In genomic region chrX:154408659-154409221, GRCh38 we compare ENCODE assay signal across 1 cellular context.
TF ChIP-seq lines count a peak whose summit lies in the region.

No MANE protein-coding gene starts in this region.

TF ChIP-seq in H1, 55 proteins besides CTCF, POLR2A, EP300 and RAD21:
- TF ChIP-seq BACH1 (IDR thresholded peaks at IDR 0.05; ENCODE audit: low read length): no peak
- no peak for TF ChIP-seq POU5F1 (IDR thresholded peaks at IDR 0.05; ENCODE audit: low read depth, low read length)
- no peak for TF ChIP-seq BCL11A (IDR thresholded peaks at IDR 0.05; ENCODE audit: low read depth in 2 of 2, low read length in 2 of 2)
- TF ChIP-seq CBX8 (IDR thresholded peaks at IDR 0.05; ENCODE audit: borderline replicate concordance, low read depth, low read length): no peak
- no peak for TF ChIP-seq RBBP5 (IDR thresholded peaks at IDR 0.05; ENCODE audit: borderline replicate concordance, low read depth, low read length)
- TF ChIP-seq SIRT6 (IDR thresholded peaks at IDR 0.05; ENCODE audit: low read length): no peak
- TF ChIP-seq EZH2 (IDR thresholded peaks at IDR 0.05; ENCODE audit: low read depth, low read length, severe bottlenecking): no peak
- TF ChIP-seq CTBP2 (IDR thresholded peaks at IDR 0.05; ENCODE audit: borderline replicate concordance, insufficient read depth, insufficient read length, low read length): no peak
- TF ChIP-seq NANOG (IDR thresholded peaks at IDR 0.05; ENCODE audit: insufficient read depth, low read depth, low read length, poor library complexity, severe bottlenecking): no peak
- TF ChIP-seq SP2 (IDR thresholded peaks at IDR 0.05; ENCODE audit: low read length): no peak
- no peak for TF ChIP-seq RNF2 (IDR thresholded peaks at IDR 0.05; ENCODE audit: borderline replicate concordance, low read depth, low read length, missing control alignments, poor library complexity, severe bottlenecking)
- no peak for TF ChIP-seq MAX (IDR thresholded peaks at IDR 0.05)
- no peak for TF ChIP-seq SUZ12 (IDR thresholded peaks at IDR 0.05; ENCODE audit: low read length)
- no peak for TF ChIP-seq CEBPB (IDR thresholded peaks at IDR 0.05; ENCODE audit: low read depth, low read length)
- TF ChIP-seq E2F6 (IDR thresholded peaks at IDR 0.05): no peak
- no peak for TF ChIP-seq SIN3A (conservative IDR thresholded peaks at IDR 0.05 in 1 of 2, IDR thresholded peaks at IDR 0.05 in 1 of 2; ENCODE audit: low read depth in 1 of 2, low read length in 2 of 2)
- TF ChIP-seq NRF1 (IDR thresholded peaks at IDR 0.05; ENCODE audit: low read depth, low read length): no peak
